Comparison of ENCODE assay signal across 16 cellular contexts in genomic region chr20:62607366-62608217, GRCh38. TPM values are rescaled to one million over a fixed set of nuclear protein-coding genes. Genes with fewer than 3 reads are reported as not detected.
"Had no signal": no experiment of that assay in that cellular context is flagged by ENCODE, and none has a peak within 500 bp of the region (broad histone marks: within the 10 kb centered on the region; RNA-seq: fewer than 3 reads in every experiment).

No MANE protein-coding gene starts in this region.

- DNase-seq: activated CD4-positive, alpha-beta T cell treated with anti-CD3 and anti-CD28 coated beads, Interleukin-2, amount 50 U/mL, for 1 hour; activated effector memory CD4-positive, alpha-beta T cell treated with Interleukin-2 at 50 U/mL for 16 hours; endodermal cell; hypothalamus; stimulated activated CD4-positive, alpha-beta T cell treated with anti-CD3 and anti-CD28 coated beads, Interleukin-4, amount 100 ng/mL, for 4 hours; stimulated activated naive CD8-positive, alpha-beta T cell treated with anti-CD3 and anti-CD28 coated beads, Interleukin-15, amount 100 ng/mL, for 72 hours; T-helper 17 cell had no signal

- H3K36me3 Mint-ChIP-seq: activated naive CD8-positive, alpha-beta T cell; brain had no signal

- H3K4me3 Mint-ChIP-seq: activated naive CD8-positive, alpha-beta T cell; brain; central memory CD8-positive, alpha-beta T cell; dendritic cell treated with granulocyte-macrophage colony-stimulating factor and Interleukin-4, amounts not matched to agents 40 ng/mL and 50 ng/mL, for 4 days; endodermal cell; nephron; stimulated activated naive CD8-positive, alpha-beta T cell treated with anti-CD3 and anti-CD28 coated beads, Interleukin-15, amount 100 ng/mL, for 72 hours; T-helper 17 cell had no signal

- FAIRE-seq: TTC549 had no signal

- H3K4me1 Mint-ChIP-seq: endodermal cell had no signal

- ATAC-seq: stimulated activated naive CD8-positive, alpha-beta T cell treated with anti-CD3 and anti-CD28 coated beads, Interleukin-15, amount 100 ng/mL, for 72 hours; T-helper 17 cell had no signal

- H3K9me3 ChIP-seq: mucosa of descending colon, thoracic aorta had no signal

- H3K36me3 ChIP-seq: thoracic aorta had no signal

- H3K9me3 Mint-ChIP-seq: nephron had no signal

- H3K27ac ChIP-seq: thoracic aorta had no signal

- H3K27ac Mint-ChIP-seq: activated naive CD8-positive, alpha-beta T cell; brain; dendritic cell treated with granulocyte-macrophage colony-stimulating factor and Interleukin-4, amounts not matched to agents 40 ng/mL and 50 ng/mL, for 4 days; endodermal cell; nephron; stimulated activated naive CD8-positive, alpha-beta T cell treated with anti-CD3 and anti-CD28 coated beads, Interleukin-15, amount 100 ng/mL, for 72 hours; T-helper 17 cell had no signal

- H3K4me3 ChIP-seq: mucosa of descending colon, thoracic aorta had no signal

RNA-seq across cellular contexts. Expression of gene SLCO4A1, which starts 34.7 kb away (rescaled TPM):
- total RNA-seq: skeletal muscle tissue had no signal
